In genomic region chr2:107809835-107810234, GRCh38 we compare ENCODE assay signal across 24 cellular contexts. TPM values are rescaled to one million over a fixed set of nuclear protein-coding genes. Genes with fewer than 3 reads are reported as not detected.
DNase-seq lines count a peak whose midpoint lies in the region; ATAC-seq lines count a peak whose summit lies in the region.
"Had no signal": no experiment of that assay in that cellular context is flagged by ENCODE, and none has a peak within 500 bp of the region (broad histone marks: within the 10 kb centered on the region; RNA-seq: fewer than 3 reads in every experiment).

No MANE protein-coding gene starts in this region.

- peak overlapping the region; percentile 64 for H3K27ac ChIP-seq in epithelial cell of prostate
- H3K27ac ChIP-seq: esophagus squamous epithelium, KMS-11 had no signal

- ATAC-seq in GM21737 (IDR thresholded peaks at IDR 0.05; ENCODE audit: unreplicated experiment) (no peak), HG02678 (IDR thresholded peaks at IDR 0.05; ENCODE audit: unreplicated experiment) (no peak), HG02588 (IDR thresholded peaks at IDR 0.05; ENCODE audit: unreplicated experiment) (no peak)
- ATAC-seq: mucosa of descending colon, SK-N-SH treated with all-trans-retinoic acid at 6 μM for 48 hours, WTC11 had no signal

- DNase-seq in DMS153 treated with DMSO at 0.1 percent for 48 hours (lab: John Stamatoyannopoulos, UW; ENCODE audit: unreplicated experiment) (peak; percentile 73), NCI-H1417 (lab: John Stamatoyannopoulos, UW) (peak; percentile 65 to 88 (median 71)), NCI-H345 treated with DMSO at 0.1 percent for 48 hours (lab: John Stamatoyannopoulos, UW; ENCODE audit: unreplicated experiment) (peak; percentile 87), epithelial cell of prostate (ENCODE audit: low read depth, low spot score) (no peak), A172 (ENCODE audit: low spot score) (no peak)
- DNase-seq: activated CD4-positive, alpha-beta T cell treated with anti-CD3 and anti-CD28 coated beads, Interleukin-2, amount 50 U/mL, for 48 hours; activated effector memory CD4-positive, alpha-beta T cell treated with anti-CD3 and anti-CD28 coated beads, Interleukin-2, amount 50 U/mL, for 16 hours; body of pancreas; effector memory CD4-positive, alpha-beta T cell; esophagus squamous epithelium; H9; islet precursor cell; mucosa of descending colon; NCI-H226; sigmoid colon had no signal

RNA-seq across cellular contexts. Expression of gene RGPD4, which starts 16.9 kb away (rescaled TPM):
- total RNA-seq in A172 (2014; rRNA removed; shearing (Covaris generic)), result not detected in 2 replicates
- total RNA-seq: body of pancreas, esophagus squamous epithelium, lower leg skin, RPMI7951, sigmoid colon, subcutaneous adipose tissue had no signal

Comparison
In these comparisons a context has a peak if more than half of its experiments do, and no peak if none do; other contexts are left out.
1. DNase-seq: peak in DMS153 treated with DMSO at 0.1 percent for 48 hours (single experiment), NCI-H1417 (3 of 3) and NCI-H345 treated with DMSO at 0.1 percent for 48 hours (single experiment); none in epithelial cell of prostate (single experiment) and A172 (single experiment).